ENCODE assay signal across 17 cellular contexts in the genomic region with DNA sequence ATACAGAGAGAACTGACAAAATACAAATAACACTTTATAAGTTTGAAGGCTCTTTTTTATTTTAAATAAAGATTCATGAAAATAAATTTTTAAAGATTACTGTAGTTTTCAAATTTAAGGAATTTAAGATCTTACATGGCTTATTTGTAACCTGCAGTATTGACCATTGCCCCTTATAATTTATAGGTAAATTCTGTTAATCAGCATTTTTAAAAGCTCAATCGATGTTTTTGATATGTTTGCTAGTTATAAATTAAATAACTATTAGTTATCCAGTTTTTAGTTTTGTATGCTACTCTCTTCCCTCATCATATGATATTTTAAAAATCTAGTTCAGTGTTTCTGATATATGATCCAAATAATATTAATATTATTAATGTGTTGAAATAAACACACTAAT.
DNase-seq lines count a peak whose midpoint lies in the region; ATAC-seq, FAIRE-seq and TF ChIP-seq lines count a peak whose summit lies in the region.
"Had no signal": no experiment of that assay in that cellular context is flagged by ENCODE, and none has a peak within 500 bp of the region (broad histone marks: within the 10 kb centered on the region; RNA-seq: fewer than 3 reads in every experiment).

No MANE protein-coding gene starts in this region.

- dilution Hi-C loops in IMR-90 (cut with HindIII; ENCODE audit: low sequenced_read_pairs, unreplicated experiment): loop anchor here (25.0 kb wide), 1 partner anchor 211 kb away; no protein-coding TSS in a partner anchor

- DNase-seq in IMR-90 (no peak), K562 (ENCODE audit: extremely low read depth in 1 of 4, low spot score in 3 of 4) (no peak), LoVo (ENCODE audit: low spot score) (no peak)
- DNase-seq: 8988T; C1 segment of cervical spinal cord; Calu3; CD4-positive, alpha-beta memory T cell; COR-L47; DMS53; DMS79 treated with DMSO at 0.1 percent for 48 hours; H9 had no signal

- H3K4me1 ChIP-seq in IMR-90 (ENCODE audit: control insufficient read depth, insufficient read depth, low read length) (no peaks in the 10 kb centered on the region), K562 (replicated peaks in 1 of 2; ENCODE audit: control insufficient read depth in 2 of 2, insufficient read depth in 2 of 2, low read length in 2 of 2) (no peaks in the 10 kb centered on the region)

- H3K9me3 ChIP-seq in IMR-90 (ENCODE audit: control insufficient read depth, insufficient read depth, low read length) (no peaks in the 10 kb centered on the region), K562 (replicated peaks; ENCODE audit: control insufficient read depth, insufficient read depth, low read depth, low read length) (no peaks in the 10 kb centered on the region)

- no peak for TF ChIP-seq EP300 in K562 (IDR thresholded peaks at IDR 0.05; ENCODE audit: low read length)

- no peak for TF ChIP-seq POLR2A in IMR-90 (IDR thresholded peaks at IDR 0.05; ENCODE audit: low read depth, low read length)
- TF ChIP-seq POLR2A in K562 (conservative IDR thresholded peaks at IDR 0.05): no peak

- H2BK20ac ChIP-seq in IMR-90 (ENCODE audit: low read depth, low read length): no peak overlapping the region

- FAIRE-seq in A204.1 (lab: Jason Lieb, UNC) (peak; percentile 72), K562 (lab: Jason Lieb, UNC) (no peak)
- FAIRE-seq: GM12892 had no signal

- H2AK5ac ChIP-seq in IMR-90 (ENCODE audit: low read depth, low read length): no peak overlapping the region

- H4K5ac ChIP-seq in IMR-90 (ENCODE audit: low read depth, low read length): no peak overlapping the region

- no peak for TF ChIP-seq RAD21 in IMR-90 (IDR thresholded peaks at IDR 0.05; ENCODE audit: low read length)
- no peak for TF ChIP-seq RAD21 in K562 (CRISPR knock-in tag; conservative IDR thresholded peaks at IDR 0.05 in 1 of 2, IDR thresholded peaks at IDR 0.05 in 1 of 2)

- no peak overlapping the region for H3K14ac ChIP-seq in IMR-90 (replicated peaks; ENCODE audit: low read depth, low read length)

- H2AFZ ChIP-seq in IMR-90 (replicated peaks; ENCODE audit: low read length, poor library complexity) (no peak overlapping the region), K562 (ENCODE audit: low read depth, low read length) (no peak overlapping the region)
- H2AFZ ChIP-seq: GM23338 had no signal

- H3K18ac ChIP-seq in IMR-90 (ENCODE audit: low read depth, low read length): no peak overlapping the region

- no peaks in the 10 kb centered on the region for H3K79me2 ChIP-seq in K562 (ENCODE audit: control insufficient read depth, insufficient read depth, low read length)

- no CpG with 5 or more reads among the region's 1 CpG for WGBS in IMR-90 (ENCODE audit: extremely low coverage in 2 of 2, insufficient read length in 1 of 2), 2 experiments
- WGBS in K562 (ENCODE audit: insufficient coverage, low coverage, missing lambda C conversion rate): 22% methylated on average over 1 of the region's 1 CpG

- no peak overlapping the region for H3K56ac ChIP-seq in IMR-90 (ENCODE audit: extremely low read depth, insufficient read depth, low read length)

- H4K8ac ChIP-seq in IMR-90 (ENCODE audit: low read depth in 2 of 2, low read length in 2 of 2): no peak overlapping the region

- in situ Hi-C loops in IMR-90 (cut with MboI; ENCODE audit: low sequenced_read_pairs): loop anchor here (25.0 kb wide), 1 partner anchor 486 kb away; no protein-coding TSS in a partner anchor
- in situ Hi-C loops in K562 (cut with MboI): no loop called here

- H4K20me1 ChIP-seq in IMR-90 (ENCODE audit: insufficient read depth, low read length): no peaks in the 10 kb centered on the region; the same call in 1 of the 2 replicates
- no peaks in the 10 kb centered on the region for H4K20me1 ChIP-seq in K562 (replicated peaks; ENCODE audit: control insufficient read depth, insufficient read depth, low read length)

- no peaks in the 10 kb centered on the region for H3K27me3 ChIP-seq in IMR-90 (ENCODE audit: control insufficient read depth, insufficient read depth, low read length)
- H3K27me3 ChIP-seq in K562 (ENCODE audit: control insufficient read depth in 2 of 2, insufficient read depth in 2 of 2, low read length in 2 of 2): no peaks in the 10 kb centered on the region

- H2AK9ac ChIP-seq in IMR-90 (replicated peaks; ENCODE audit: low read depth, low read length, poor library complexity): no peak overlapping the region

- no peak overlapping the region for H3K4ac ChIP-seq in IMR-90 (ENCODE audit: low read depth, low read length)

- POLR2A ChIA-PET in IMR-90 (lab: Charles Lee; ENCODE audit: unreplicated experiment): no interaction called here
- POLR2A ChIA-PET in K562 (lab: Yijun Ruan, JAX): interaction anchor here (2.0 kb wide), 1 partner anchor 27 kb away, joined by 6 read pairs; no protein-coding TSS in a partner anchor

- BruUV-seq in IMR-90 (replicated peaks; lab: Mats Ljungman, UMichigan) (no TSS peak), K562 (replicated peaks; lab: Mats Ljungman, UMichigan) (no TSS peak)

- H3K36me3 ChIP-seq in IMR-90 (ENCODE audit: control insufficient read depth, insufficient read depth, low read length) (peaks cover 10% of the 10 kb centered on the region), K562 (ENCODE audit: control insufficient read depth, insufficient read depth, low read length) (peaks cover 4% of the 10 kb centered on the region; the same call in 1 of the 3 replicates)

- ATAC-seq in IMR-90 (ENCODE audit: low read depth) (no peak), K562 (no peak), GM21515 (IDR thresholded peaks at IDR 0.05; ENCODE audit: unreplicated experiment) (no peak), GM19395 (IDR thresholded peaks at IDR 0.05; ENCODE audit: unreplicated experiment) (no peak)
- ATAC-seq: GM23338, HCT116 had no signal

- no peak overlapping the region for H2BK5ac ChIP-seq in IMR-90 (ENCODE audit: low read depth, low read length, poor library complexity, severe bottlenecking)

- intact Hi-C loops in IMR-90 (cut with micrococcal nuclease): no loop called here
- intact Hi-C loops in K562 (cut with micrococcal nuclease): no loop called here

- H4K91ac ChIP-seq in IMR-90 (ENCODE audit: insufficient read depth, low read depth, low read length): no peak overlapping the region

- no peak overlapping the region for H2BK120ac ChIP-seq in IMR-90 (ENCODE audit: low read depth, low read length)

- H3K9me1 ChIP-seq in IMR-90 (ENCODE audit: insufficient read depth, low read length) (no peaks in the 10 kb centered on the region), K562 (ENCODE audit: control insufficient read depth, insufficient read depth, low read length) (no peaks in the 10 kb centered on the region)

- TF ChIP-seq CTCF in IMR-90 (conservative IDR thresholded peaks at IDR 0.05; ENCODE audit: low read depth, low read length): no peak
- no peak for TF ChIP-seq CTCF in K562 (IDR thresholded peaks at IDR 0.05 in 2 of 3, conservative IDR thresholded peaks at IDR 0.05 in 1 of 3; ENCODE audit: insufficient read depth in 2 of 3, low read depth in 1 of 3, low read length in 3 of 3)

- H3K27ac ChIP-seq in IMR-90 (ENCODE audit: insufficient read depth, low read length) (no peak overlapping the region), K562 (ENCODE audit: extremely low read depth, low read depth, low read length) (no peak overlapping the region)

- CTCF ChIA-PET in IMR-90 (lab: Yijun Ruan, JAX) (no interaction called here), K562 (lab: Yijun Ruan, JAX; ENCODE audit: low intra/inter-chr PET ratio) (no interaction called here)

- H3K4me3 ChIP-seq in IMR-90 (ENCODE audit: insufficient read depth, low read depth, low read length): no peak overlapping the region
- H3K4me3 ChIP-seq in K562: no peak overlapping the region
- H3K4me3 ChIP-seq: GM23338 had no signal

- no peak overlapping the region for H3K23ac ChIP-seq in IMR-90 (ENCODE audit: low read depth, low read length)

- H3K4me2 ChIP-seq in IMR-90 (ENCODE audit: low read depth, low read length) (no peak overlapping the region), K562 (ENCODE audit: insufficient read depth, low read length) (no peak overlapping the region)
- H3K4me2 ChIP-seq: GM23338 had no signal

- H2BK15ac ChIP-seq in IMR-90 (ENCODE audit: low read depth, low read length): no peak overlapping the region

- no peaks in the 10 kb centered on the region; a peak in 1 of 4 replicates for H3K79me1 ChIP-seq in IMR-90 (ENCODE audit: low read depth in 1 of 2, low read length in 2 of 2)

- H3K9ac ChIP-seq in IMR-90 (ENCODE audit: low read depth, low read length) (no peak overlapping the region), K562 (ENCODE audit: insufficient read depth in 1 of 2, low read depth in 2 of 2, low read length in 2 of 2) (no peak overlapping the region)

TF ChIP-seq in IMR-90, 13 proteins besides CTCF, POLR2A, EP300 and RAD21:
- TF ChIP-seq MAFK (IDR thresholded peaks at IDR 0.05; ENCODE audit: low read depth, low read length): peak; percentile 61
- no peak for TF ChIP-seq CEBPB (IDR thresholded peaks at IDR 0.05; ENCODE audit: low read depth, low read length)

TF ChIP-seq in K562, 482 proteins besides CTCF, POLR2A, EP300 and RAD21:
- TF ChIP-seq TGIF2 (CRISPR knock-in tag; IDR thresholded peaks at IDR 0.05): no peak
- TF ChIP-seq ZNF316 (IDR thresholded peaks at IDR 0.05): peak; percentile 90
- TF ChIP-seq GATAD2A (IDR thresholded peaks at IDR 0.05): no peak
- peak; percentile 56 for TF ChIP-seq MAFG (tag; conservative IDR thresholded peaks at IDR 0.05)
- peak; percentile 19; the same call in 1 of the 2 replicates for TF ChIP-seq MAFK (IDR thresholded peaks at IDR 0.05; ENCODE audit: low read length)
- peak; percentile 81 for TF ChIP-seq C11orf30 (IDR thresholded peaks at IDR 0.05; ENCODE audit: low read depth)
- TF ChIP-seq ZNF644 (tag; IDR thresholded peaks at IDR 0.05; ENCODE audit: low read depth): no peak
- no peak for TF ChIP-seq ZNF384 (IDR thresholded peaks at IDR 0.05; ENCODE audit: low read depth, low read length)
- TF ChIP-seq MAFF (IDR thresholded peaks at IDR 0.05; ENCODE audit: low read length): peak; percentile 63
- TF ChIP-seq ZZZ3 (IDR thresholded peaks at IDR 0.05): no peak
TF ChIP-seq in K562: peak in this region for 5.
